25 cellular contexts compared by ENCODE assay signal in genomic region chr10:101672536-101672935, GRCh38. TPM values are rescaled to one million over a fixed set of nuclear protein-coding genes. Genes with fewer than 3 reads are reported as not detected.
A peak's percentile ranks its signal among the peaks of the same experiment; 100 is the strongest.
DNase-seq lines count a peak whose midpoint lies in the region; ATAC-seq and TF ChIP-seq lines count a peak whose summit lies in the region.
"Had no signal": no experiment of that assay in that cellular context is flagged by ENCODE, and none has a peak within 500 bp of the region (broad histone marks: within the 10 kb centered on the region; RNA-seq: fewer than 3 reads in every experiment).

No MANE protein-coding gene starts in this region.

- no peak overlapping the region for H3K4me3 Mint-ChIP-seq in neural progenitor cell
- H3K4me3 Mint-ChIP-seq: activated naive CD4-positive, alpha-beta T cell treated with anti-CD3 and anti-CD28 coated beads, Interleukin-2, amount 10 ng/mL, durations not matched to agents 7 days and 5 days; activated T-cell treated with anti-CD3 and anti-CD28 coated beads, Interleukin-2, amount 50 U/mL, for 72 hours; CD8-positive, alpha-beta T cell; T-helper 2 cell treated with Interferon-gamma antibody and Interleukin-4, amounts not matched to agents 5 μg/mL and 100 μg/mL, for 36 hours had no signal

- H3K27me3 ChIP-seq in right atrium auricular region (no peaks in the 10 kb centered on the region), heart right ventricle (no peaks in the 10 kb centered on the region), thyroid gland (no peaks in the 10 kb centered on the region), neural progenitor cell (no peaks in the 10 kb centered on the region)
- H3K27me3 ChIP-seq: MG63, suprapubic skin had no signal

- H3K4me3 ChIP-seq in right atrium auricular region (no peak overlapping the region), heart right ventricle (no peak overlapping the region), thyroid gland (replicated peaks in 1 of 3) (no peak overlapping the region), neural progenitor cell (no peak overlapping the region)
- H3K4me3 ChIP-seq: GM23248, K562, MG63, prostate gland, suprapubic skin had no signal

- ATAC-seq in Right ventricle myocardium inferior, result peak; percentile 84
- ATAC-seq in heart right ventricle, result peak; percentile 52 to 97 (median 90)
- ATAC-seq: activated T-cell treated with anti-CD3 and anti-CD28 coated beads, Interleukin-2, amount 50 U/mL, for 72 hours; CD8-positive, alpha-beta T cell; K562 had no signal

- H3K27me3 Mint-ChIP-seq in neural progenitor cell (ENCODE audit: insufficient read depth, low read depth), result peaks cover 3% of the 10 kb centered on the region
- H3K27me3 Mint-ChIP-seq: activated naive CD4-positive, alpha-beta T cell treated with anti-CD3 and anti-CD28 coated beads, Interleukin-2, amount 10 ng/mL, durations not matched to agents 7 days and 5 days had no signal

- peaks cover 3% of the 10 kb centered on the region for H3K4me1 Mint-ChIP-seq in neural progenitor cell

- H2AFZ ChIP-seq in neural progenitor cell (replicated peaks), result no peak overlapping the region
- H2AFZ ChIP-seq: GM23248 had no signal

- no peak for TF ChIP-seq CTCF in right atrium auricular region (IDR thresholded peaks at IDR 0.05)
- TF ChIP-seq CTCF in heart right ventricle (IDR thresholded peaks at IDR 0.05), result no peak
- no peak for TF ChIP-seq CTCF in thyroid gland (IDR thresholded peaks at IDR 0.05)
- TF ChIP-seq CTCF in neural progenitor cell (IDR thresholded peaks at IDR 0.05), result no peak

- H3K27ac ChIP-seq in right atrium auricular region (no peak overlapping the region), heart right ventricle (no peak overlapping the region), thyroid gland (no peak overlapping the region), neural progenitor cell (no peak overlapping the region)
- H3K27ac ChIP-seq: GM23248, prostate gland, suprapubic skin had no signal

- H3K9ac ChIP-seq in neural progenitor cell, result no peak overlapping the region
- H3K9ac ChIP-seq: GM23248, SK-N-SH had no signal

- TF ChIP-seq POLR2A in thyroid gland (IDR thresholded peaks at IDR 0.05), result no peak

- H3K27ac Mint-ChIP-seq in neural progenitor cell, result no peak overlapping the region
- H3K27ac Mint-ChIP-seq: activated naive CD4-positive, alpha-beta T cell treated with anti-CD3 and anti-CD28 coated beads, Interleukin-2, amount 10 ng/mL, durations not matched to agents 7 days and 5 days; activated T-cell treated with anti-CD3 and anti-CD28 coated beads, Interleukin-2, amount 50 U/mL, for 72 hours; CD8-positive, alpha-beta T cell; T-helper 2 cell treated with Interferon-gamma antibody and Interleukin-4, amounts not matched to agents 5 μg/mL and 100 μg/mL, for 36 hours had no signal

- H3F3A ChIP-seq in neural progenitor cell (ENCODE audit: low read depth), result peaks cover 13% of the 10 kb centered on the region

- no peaks in the 10 kb centered on the region for H4K20me1 ChIP-seq in neural progenitor cell (ENCODE audit: low read depth)

- DNase-seq in Right ventricle myocardium inferior (ENCODE audit: missing footprints) (peak; percentile 71), right atrium auricular region (ENCODE audit: low spot score) (no peak), heart right ventricle (peak; percentile 64 to 66), midbrain (lab: John Stamatoyannopoulos, UW) (peak; percentile 50), thyroid gland (peak; percentile 26 to 73), neural progenitor cell (ENCODE audit: low spot score) (no peak), SKM-1 treated with dmso at 0.1 percent for 144 hours (lab: John Stamatoyannopoulos, UW; ENCODE audit: unreplicated experiment) (no peak), activated gamma-delta T cell treated with Interleukin-2 at 50 U/mL for 16 hours (no peak)
- DNase-seq: activated CD4-positive, alpha-beta T cell treated with anti-CD3 and anti-CD28 coated beads for 4 hours; activated naive CD4-positive, alpha-beta T cell treated with anti-CD3 and anti-CD28 coated beads, Interleukin-2, amount 10 ng/mL, durations not matched to agents 7 days and 5 days; activated T-cell treated with anti-CD3 and anti-CD28 coated beads, Interleukin-2, amount 50 U/mL, for 72 hours; AML-193; CD8-positive, alpha-beta T cell; dermis blood vessel endothelial cell; DMS 273 treated with DMSO at 0.1 percent for 48 hours; GM23248; MG63; NCI-H2171; NCI-H524; SK-N-SH; small intestine had no signal

- H3K9me3 ChIP-seq in right atrium auricular region (peaks cover 0 to 11% of the 10 kb centered on the region in 2 donors), heart right ventricle (peaks cover 0 to 13% (median 6%) of the 10 kb centered on the region in 11 donors), thyroid gland (no peaks in the 10 kb centered on the region), neural progenitor cell (ENCODE audit: low read depth) (peaks cover 17% of the 10 kb centered on the region)
- H3K9me3 ChIP-seq: MG63, prostate gland, SK-N-SH, suprapubic skin had no signal

- H3K36me3 ChIP-seq in right atrium auricular region, result peaks cover 40% of the 10 kb centered on the region
- H3K36me3 ChIP-seq in heart right ventricle, result peaks cover 0 to 100% (median 54%) of the 10 kb centered on the region in 9 donors
- H3K36me3 ChIP-seq in thyroid gland, result peaks cover 27 to 53% of the 10 kb centered on the region in 2 donors
- peaks cover 18% of the 10 kb centered on the region for H3K36me3 ChIP-seq in neural progenitor cell

- intact Hi-C loops in Right ventricle myocardium inferior (cut with DNase I) (loop anchor here (5.0 kb wide), 1 partner anchor 45 kb away; no protein-coding TSS in a partner anchor), heart right ventricle (cut with DNase I) (no loop called here), thyroid gland (cut with DNase I) (no loop called here)

- peaks cover 45% of the 10 kb centered on the region for H3K36me3 Mint-ChIP-seq in neural progenitor cell

- WGBS in heart right ventricle, 2 donors, result 50 to 71% methylated on average over 6 of the region's 6 CpGs
- 70 to 83% methylated on average over 6 of the region's 6 CpGs for WGBS in thyroid gland, 2 donors

- peaks cover 3% of the 10 kb centered on the region for H3K79me2 ChIP-seq in neural progenitor cell (ENCODE audit: low read depth)

- peaks cover 16% of the 10 kb centered on the region for H3K9me3 Mint-ChIP-seq in neural progenitor cell
- H3K9me3 Mint-ChIP-seq: T-helper 2 cell treated with Interferon-gamma antibody and Interleukin-4, amounts not matched to agents 5 μg/mL and 100 μg/mL, for 36 hours had no signal

- H3K4me1 ChIP-seq in right atrium auricular region (peaks cover 0 to 14% of the 10 kb centered on the region in 2 donors), heart right ventricle (peaks cover 0 to 28% (median 14%) of the 10 kb centered on the region in 9 donors), thyroid gland (peaks cover 0 to 3% of the 10 kb centered on the region in 2 donors), neural progenitor cell (peaks cover 34% of the 10 kb centered on the region)
- H3K4me1 ChIP-seq: prostate gland, suprapubic skin had no signal

- no peak overlapping the region for H3K4me2 ChIP-seq in neural progenitor cell
- H3K4me2 ChIP-seq: SK-N-SH had no signal

RNA-seq across cellular contexts. Expression of gene FBXW4, which starts 22.4 kb away (rescaled TPM):
- 93.2 TPM for total RNA-seq in Right ventricle myocardium inferior
- 10 to 100 TPM; 75.2 to 95.1 TPM for total RNA-seq in right atrium auricular region
- 100 to 1,000 TPM in 4 of 10 donors, 10 to 100 TPM in 6; 78.1 to 118 (median 96.8) TPM for total RNA-seq in heart right ventricle
- polyA plus RNA-seq in heart right ventricle, result 10 to 100 TPM; 31.8 to 63.2 TPM
- 10 to 100 TPM; 59.5 to 94.2 (median 72.2) TPM for total RNA-seq in thyroid gland
- total RNA-seq in neural progenitor cell (ENCODE audit: low replicate concordance), result 36.3 and 46.0 TPM in 2 replicates

Comparison
In these comparisons a context has a peak if more than half of its experiments do, and no peak if none do; other contexts are left out.
1. DNase-seq: peak in Right ventricle myocardium inferior (single experiment), heart right ventricle (2 of 2), midbrain (single experiment) and thyroid gland (2 of 2); none in right atrium auricular region (single experiment), neural progenitor cell (single experiment), SKM-1 treated with dmso at 0.1 percent for 144 hours (single experiment) and activated gamma-delta T cell treated with Interleukin-2 at 50 U/mL for 16 hours (single experiment).